Comparison of ENCODE assay signal across 10 cellular contexts in genomic region chr19:51439021-51439465, GRCh38. TPM values are rescaled to one million over a fixed set of nuclear protein-coding genes. Genes with fewer than 3 reads are reported as not detected.
DNase-seq lines count a peak whose midpoint lies in the region; ATAC-seq, FAIRE-seq and TF ChIP-seq lines count a peak whose summit lies in the region.
"Had no signal": no experiment of that assay in that cellular context is flagged by ENCODE, and none has a peak within 500 bp of the region (broad histone marks: within the 10 kb centered on the region; RNA-seq: fewer than 3 reads in every experiment).

No MANE protein-coding gene starts in this region.

- no peak overlapping the region for H3K9ac ChIP-seq in GM12878 (ENCODE audit: control insufficient read depth, insufficient read depth, low read length)
- H3K9ac ChIP-seq in colonic mucosa (ENCODE audit: low read depth in 2 of 2, low read length in 2 of 2), result no peak overlapping the region

- no peak overlapping the region for H3K4me2 ChIP-seq in GM12878 (ENCODE audit: control insufficient read depth, insufficient read depth)

- 52% methylated on average over 5 of the region's 5 CpGs for WGBS in GM12878 (ENCODE audit: insufficient coverage, insufficient replicate concordance, low lambda C conversion rate, missing lambda C conversion rate)
- 45 to 51% methylated on average over 4 to 5 of the region's 5 CpGs for WGBS in thyroid gland, 2 donors

- CTCF ChIA-PET in GM12878 (lab: Yijun Ruan, JAX), result interaction anchor here (0.6 to 11.1 kb wide), 12 partner anchors 10 to 283 kb away, joined by 3 to 142 read pairs (median 5); partner anchors contain the start of gene SIGLEC10

- RAD21 ChIA-PET in GM12878 (lab: Charles Lee; ENCODE audit: unreplicated experiment), result interaction anchor here (0.8 to 3.4 kb wide), 5 partner anchors 11 to 218 kb away, joined by 3 to 30 read pairs (median 4); partner anchors contain the start of gene SIGLEC10

- peak; percentile 92 for TF ChIP-seq RAD21 in GM12878 (IDR thresholded peaks at IDR 0.05; ENCODE audit: insufficient read depth, low read depth, low read length)

- H2AFZ ChIP-seq in GM12878 (ENCODE audit: control insufficient read depth, low read depth, low read length), result no peak overlapping the region

- intact Hi-C loops in GM12878 (cut with micrococcal nuclease; ENCODE audit: unreplicated experiment), result no loop called here
- intact Hi-C loops in thyroid gland (cut with DNase I), result no loop called here
- intact Hi-C loops in colonic mucosa (cut with DNase I), result no loop called here

- no peaks in the 10 kb centered on the region for H3K9me3 ChIP-seq in GM12878 (replicated peaks; ENCODE audit: control insufficient read depth, insufficient read depth, low read length)
- H3K9me3 ChIP-seq in thyroid gland, result no peaks in the 10 kb centered on the region
- H3K9me3 ChIP-seq in colonic mucosa, result no peaks in the 10 kb centered on the region

- H3K27me3 ChIP-seq in GM12878 (replicated peaks in 1 of 2; ENCODE audit: control insufficient read depth in 2 of 2, insufficient read depth in 2 of 2, low read length in 1 of 2), result peaks cover 0 to 4% of the 10 kb centered on the region in 2 experiments; a peak in 1 of 4 replicates
- no peaks in the 10 kb centered on the region for H3K27me3 ChIP-seq in thyroid gland
- H3K27me3 ChIP-seq in colonic mucosa, result no peaks in the 10 kb centered on the region

- no peaks in the 10 kb centered on the region for H3K79me2 ChIP-seq in GM12878 (ENCODE audit: control insufficient read depth, insufficient read depth, low read length)

- SMC1A ChIA-PET in GM12878 (lab: Charles Lee; ENCODE audit: uncharacterized antibody, unreplicated experiment), result interaction anchor here (0.8 to 2.0 kb wide), 4 partner anchors 22 to 98 kb away, joined by 3 to 5 read pairs (median 4); partner anchors contain the start of gene SIGLEC10

- H3K4me3 ChIP-seq in GM12878 (no peak overlapping the region), thyroid gland (replicated peaks in 1 of 3) (no peak overlapping the region), colonic mucosa (no peak overlapping the region)

- POLR2A ChIA-PET in GM12878 (lab: Charles Lee), result no interaction called here

- H3K36me3 ChIP-seq in GM12878 (ENCODE audit: control insufficient read depth in 2 of 2, insufficient read depth in 2 of 2, low read length in 1 of 2), result no peaks in the 10 kb centered on the region
- H3K36me3 ChIP-seq in thyroid gland, result no peaks in the 10 kb centered on the region
- no peaks in the 10 kb centered on the region for H3K36me3 ChIP-seq in colonic mucosa

- TF ChIP-seq EP300 in GM12878 (IDR thresholded peaks at IDR 0.05; ENCODE audit: borderline replicate concordance in 1 of 2, control insufficient read depth in 1 of 2, low read depth in 2 of 2, low read length in 2 of 2), result no peak

- DNase-seq in ELR (ENCODE audit: low read depth) (peak; percentile 31), GM12878 (ENCODE audit: low read depth, low spot score) (no peak), mucosa of gallbladder (ENCODE audit: low spot score) (peak; percentile 57), thyroid gland (no peak), NCI-H2227 (lab: John Stamatoyannopoulos, UW; ENCODE audit: unreplicated experiment) (no peak), colonic mucosa (no peak)

- no TSS peak for BruUV-seq in GM12878 (replicated peaks; lab: Mats Ljungman, UMichigan)

- in situ Hi-C loops in GM12878 (cut with MboI), result loop anchor here (5.0 kb wide), 1 partner anchor 102 kb away; no protein-coding TSS in a partner anchor

- FAIRE-seq in GM12878 (lab: Jason Lieb, UNC), result no peak
- FAIRE-seq: colon had no signal

- TF ChIP-seq CTCF in LNCAP (IDR thresholded peaks at IDR 0.05) (peak; percentile 46; the same call in 1 of the 2 replicates), GM12878 (IDR thresholded peaks at IDR 0.05 in 2 of 3, conservative IDR thresholded peaks at IDR 0.05 in 1 of 3; ENCODE audit: control insufficient read depth in 2 of 3, extremely low read depth in 1 of 3, insufficient read depth in 1 of 3, low read depth in 3 of 3, low read length in 3 of 3) (peak; percentile 64 to 73 (median 66)), thyroid gland (IDR thresholded peaks at IDR 0.05) (peak in 3 of 6 experiments; percentile 7 to 16 (median 11)), colonic mucosa (IDR thresholded peaks at IDR 0.05) (no peak)

- H3K27ac ChIP-seq in GM12878 (ENCODE audit: control insufficient read depth, insufficient read depth) (no peak overlapping the region), thyroid gland (no peak overlapping the region), colonic mucosa (no peak overlapping the region)

- ATAC-seq in GM12878, result peak; percentile 44
- ATAC-seq in GM21529 (IDR thresholded peaks at IDR 0.05; ENCODE audit: unreplicated experiment), result no peak

- no peak for TF ChIP-seq POLR2A in GM12878 (IDR thresholded peaks at IDR 0.05; ENCODE audit: low read depth, low read length)
- TF ChIP-seq POLR2A in thyroid gland (IDR thresholded peaks at IDR 0.05), result no peak

- H3K4me1 ChIP-seq in GM12878 (ENCODE audit: control insufficient read depth, insufficient read depth, low read length) (peaks cover 27% of the 10 kb centered on the region), thyroid gland (no peaks in the 10 kb centered on the region), colonic mucosa (no peaks in the 10 kb centered on the region)

- H4K20me1 ChIP-seq in GM12878 (ENCODE audit: control insufficient read depth, insufficient read depth), result no peaks in the 10 kb centered on the region

RNA-seq across cellular contexts. Expression of gene SIGLEC8, which starts 19.2 kb away (rescaled TPM):
- total RNA-seq in GM12878 (2013; cell fraction: nucleolus; rRNA removed), result not detected in 2 replicates
- not detected in 2 replicates for total RNA-seq in GM12878 (2014; rRNA removed)
- not detected in 2 replicates for total RNA-seq in GM12878 (2014; rRNA removed; fragmentation: Illumina TruSeq; extraction: Trizol)
- total RNA-seq in GM12878 (2021), result not detected in 2 replicates
- polyA plus RNA-seq in GM12878 (2011; ENCODE audit: low read depth), result not detected
- polyA plus RNA-seq in GM12878 (2011; rRNA removed), result not detected in 2 replicates
- not detected in 2 replicates for polyA plus RNA-seq in GM12878 (2011; cell fraction: cytosol; rRNA removed)
- polyA plus RNA-seq in GM12878 (2011; cell fraction: nucleus; rRNA removed), result not detected in 2 replicates
- not detected in 2 replicates for polyA plus RNA-seq in GM12878 (2012)
- not detected in 2 replicates for polyA plus RNA-seq in GM12878 (2014; fragmentation: Illumina TruSeq; extraction: Trizol)
- not detected for polyA plus RNA-seq in GM12878 (2014; fragmentation: Nextera tagmentation; extraction: Ambion mirVana)
- not detected in 2 replicates for polyA plus RNA-seq in GM12878 (2014; rRNA removed)
- not detected for polyA plus RNA-seq in GM12878 (2016; fragmentation: Nextera tagmentation; extraction: Ambion mirVana)
- not detected in 2 replicates for polyA minus RNA-seq in GM12878 (2011; rRNA and poly(A)+ RNA removed)
- not detected in 2 replicates for polyA minus RNA-seq in GM12878 (2011; cell fraction: cytosol; rRNA and poly(A)+ RNA removed)
- not detected in 2 replicates for polyA minus RNA-seq in GM12878 (2011; cell fraction: nucleus; rRNA and poly(A)+ RNA removed)
- total RNA-seq in mucosa of gallbladder, result 11.0 TPM
- total RNA-seq in thyroid gland, result under 1 TPM in 2 of 4 donors, not detected in 2; 0.45 to 0.49 TPM
- under 1 TPM; 0.32 to 0.94 TPM for total RNA-seq in colonic mucosa
- total RNA-seq: pulmonary artery endothelial cell had no signal

RNA-seq across cellular contexts. Expression of gene SIGLEC10, which starts 21.6 kb away (rescaled TPM):
- total RNA-seq in GM12878 (2013; cell fraction: nucleolus; rRNA removed), result 27.2 and 31.5 TPM in 2 replicates
- total RNA-seq in GM12878 (2014; rRNA removed), result 11.3 and 13.0 TPM in 2 replicates
- 7.0 and 7.7 TPM in 2 replicates for total RNA-seq in GM12878 (2014; rRNA removed; fragmentation: Illumina TruSeq; extraction: Trizol)
- total RNA-seq in GM12878 (2021), result 12.2 and 13.3 TPM in 2 replicates
- 5.6 TPM for polyA plus RNA-seq in GM12878 (2011; ENCODE audit: low read depth)
- 1.4 and 2.3 TPM in 2 replicates for polyA plus RNA-seq in GM12878 (2011; rRNA removed)
- polyA plus RNA-seq in GM12878 (2011; cell fraction: cytosol; rRNA removed), result 1.6 and 2.1 TPM in 2 replicates
- polyA plus RNA-seq in GM12878 (2011; cell fraction: nucleus; rRNA removed), result 2.3 and 4.2 TPM in 2 replicates
- polyA plus RNA-seq in GM12878 (2012), result 7.1 and 14.4 TPM in 2 replicates
- 13.0 and 16.8 TPM in 2 replicates for polyA plus RNA-seq in GM12878 (2014; fragmentation: Illumina TruSeq; extraction: Trizol)
- 1 to 10 TPM; 2.5 to 3.0 TPM for polyA plus RNA-seq in GM12878 (2014; fragmentation: Nextera tagmentation; extraction: Ambion mirVana)
- polyA plus RNA-seq in GM12878 (2014; rRNA removed), result 12.9 and 14.8 TPM in 2 replicates
- 1 to 10 TPM; 7.5 to 7.9 TPM for polyA plus RNA-seq in GM12878 (2016; fragmentation: Nextera tagmentation; extraction: Ambion mirVana)
- 0.66 and 2.3 TPM in 2 replicates for polyA minus RNA-seq in GM12878 (2011; rRNA and poly(A)+ RNA removed)
- 0.67 and 0.94 TPM in 2 replicates for polyA minus RNA-seq in GM12878 (2011; cell fraction: cytosol; rRNA and poly(A)+ RNA removed)
- polyA minus RNA-seq in GM12878 (2011; cell fraction: nucleus; rRNA and poly(A)+ RNA removed), result 0.73 and 0.96 TPM in 2 replicates
- total RNA-seq in mucosa of gallbladder, result 12.9 TPM
- total RNA-seq in thyroid gland, result 1 to 10 TPM; 1.3 to 5.3 (median 2.9) TPM
- 1 to 10 TPM; 1.4 to 2.7 TPM for total RNA-seq in colonic mucosa
- total RNA-seq: pulmonary artery endothelial cell had no signal

RNA-seq across cellular contexts. Expression of gene CEACAM18, which starts 39.3 kb away (rescaled TPM):
- total RNA-seq in GM12878 (2013; cell fraction: nucleolus; rRNA removed), result not detected in 2 replicates
- total RNA-seq in GM12878 (2014; rRNA removed) (not detected in 2 replicates), GM12878 (2014; rRNA removed; fragmentation: Illumina TruSeq; extraction: Trizol) (not detected in 2 replicates), GM12878 (2021) (not detected in 2 replicates), mucosa of gallbladder (not detected), thyroid gland (not detected), colonic mucosa (not detected)
- polyA plus RNA-seq in GM12878 (2011; ENCODE audit: low read depth), result not detected
- polyA plus RNA-seq in GM12878 (2011; rRNA removed) (not detected in 2 replicates), GM12878 (2014; fragmentation: Illumina TruSeq; extraction: Trizol) (not detected in 2 replicates), GM12878 (2014; fragmentation: Nextera tagmentation; extraction: Ambion mirVana) (not detected), GM12878 (2014; rRNA removed) (not detected in 2 replicates), GM12878 (2016; fragmentation: Nextera tagmentation; extraction: Ambion mirVana) (not detected)
- polyA plus RNA-seq in GM12878 (2011; cell fraction: cytosol; rRNA removed), result not detected in 2 replicates
- not detected in 2 replicates for polyA plus RNA-seq in GM12878 (2011; cell fraction: nucleus; rRNA removed)
- not detected in 2 replicates for polyA plus RNA-seq in GM12878 (2012)
- not detected in 2 replicates for polyA minus RNA-seq in GM12878 (2011; rRNA and poly(A)+ RNA removed)
- not detected in 2 replicates for polyA minus RNA-seq in GM12878 (2011; cell fraction: cytosol; rRNA and poly(A)+ RNA removed)
- polyA minus RNA-seq in GM12878 (2011; cell fraction: nucleus; rRNA and poly(A)+ RNA removed), result not detected in 2 replicates
- total RNA-seq: pulmonary artery endothelial cell had no signal

RNA-seq across cellular contexts. Expression of gene C19orf84, which starts 48.7 kb away (rescaled TPM):
- not detected in 2 replicates for total RNA-seq in GM12878 (2013; cell fraction: nucleolus; rRNA removed)
- total RNA-seq in GM12878 (2014; rRNA removed) (0.11 TPM in 1 of 2 replicates, not detected in the other), GM12878 (2014; rRNA removed; fragmentation: Illumina TruSeq; extraction: Trizol) (not detected in 2 replicates), GM12878 (2021) (0.21 and 0.29 TPM in 2 replicates), mucosa of gallbladder (0.43 TPM), thyroid gland (under 1 TPM in 1 of 4 donors, not detected in 3; 0.40 TPM), colonic mucosa (under 1 TPM in 1 of 2 donors, not detected in 1; 0.22 TPM)
- polyA plus RNA-seq in GM12878 (2011; ENCODE audit: low read depth), result not detected
- polyA plus RNA-seq in GM12878 (2011; rRNA removed) (0.08 TPM in 1 of 2 replicates, not detected in the other), GM12878 (2014; fragmentation: Illumina TruSeq; extraction: Trizol) (0.10 and 0.46 TPM in 2 replicates), GM12878 (2014; fragmentation: Nextera tagmentation; extraction: Ambion mirVana) (not detected), GM12878 (2014; rRNA removed) (0.15 TPM in 1 of 2 replicates, not detected in the other), GM12878 (2016; fragmentation: Nextera tagmentation; extraction: Ambion mirVana) (under 1 TPM; 0.09 to 0.35 TPM)
- 0.07 TPM in 1 of 2 replicates, not detected in the other for polyA plus RNA-seq in GM12878 (2011; cell fraction: cytosol; rRNA removed)
- 0.13 TPM in 2 replicates for polyA plus RNA-seq in GM12878 (2011; cell fraction: nucleus; rRNA removed)
- polyA plus RNA-seq in GM12878 (2012), result 0.20 and 0.27 TPM in 2 replicates
- not detected in 2 replicates for polyA minus RNA-seq in GM12878 (2011; rRNA and poly(A)+ RNA removed)
- polyA minus RNA-seq in GM12878 (2011; cell fraction: cytosol; rRNA and poly(A)+ RNA removed), result not detected in 2 replicates
- polyA minus RNA-seq in GM12878 (2011; cell fraction: nucleus; rRNA and poly(A)+ RNA removed), result not detected in 2 replicates
- total RNA-seq: pulmonary artery endothelial cell had no signal

RNA-seq across cellular contexts. Expression of gene LIM2, which starts 51.3 kb away (rescaled TPM):
- not detected in 2 replicates for total RNA-seq in GM12878 (2013; cell fraction: nucleolus; rRNA removed)
- not detected in 2 replicates for total RNA-seq in GM12878 (2014; rRNA removed)
- total RNA-seq in GM12878 (2014; rRNA removed; fragmentation: Illumina TruSeq; extraction: Trizol), result not detected in 2 replicates
- total RNA-seq in GM12878 (2021), result not detected in 2 replicates
- not detected for polyA plus RNA-seq in GM12878 (2011; ENCODE audit: low read depth)
- not detected in 2 replicates for polyA plus RNA-seq in GM12878 (2011; rRNA removed)
- not detected in 2 replicates for polyA plus RNA-seq in GM12878 (2011; cell fraction: cytosol; rRNA removed)
- not detected in 2 replicates for polyA plus RNA-seq in GM12878 (2011; cell fraction: nucleus; rRNA removed)
- polyA plus RNA-seq in GM12878 (2012), result not detected in 2 replicates
- not detected in 2 replicates for polyA plus RNA-seq in GM12878 (2014; fragmentation: Illumina TruSeq; extraction: Trizol)
- not detected for polyA plus RNA-seq in GM12878 (2014; fragmentation: Nextera tagmentation; extraction: Ambion mirVana)
- polyA plus RNA-seq in GM12878 (2014; rRNA removed), result not detected in 2 replicates
- polyA plus RNA-seq in GM12878 (2016; fragmentation: Nextera tagmentation; extraction: Ambion mirVana), result not detected
- not detected in 2 replicates for polyA minus RNA-seq in GM12878 (2011; rRNA and poly(A)+ RNA removed)
- polyA minus RNA-seq in GM12878 (2011; cell fraction: cytosol; rRNA and poly(A)+ RNA removed), result not detected in 2 replicates
- polyA minus RNA-seq in GM12878 (2011; cell fraction: nucleus; rRNA and poly(A)+ RNA removed), result not detected in 2 replicates
- total RNA-seq in mucosa of gallbladder, result not detected
- not detected for total RNA-seq in thyroid gland
- not detected for total RNA-seq in colonic mucosa
- total RNA-seq: pulmonary artery endothelial cell had no signal

Comparison
In these comparisons a context has a peak if more than half of its experiments do, and no peak if none do; other contexts are left out.
1. DNase-seq: peak in ELR (single experiment) and mucosa of gallbladder (single experiment); none in GM12878 (single experiment), thyroid gland (0 of 2), NCI-H2227 (single experiment) and colonic mucosa (single experiment).